ENCODE assay signal across 1 cellular context in the genomic region with DNA sequence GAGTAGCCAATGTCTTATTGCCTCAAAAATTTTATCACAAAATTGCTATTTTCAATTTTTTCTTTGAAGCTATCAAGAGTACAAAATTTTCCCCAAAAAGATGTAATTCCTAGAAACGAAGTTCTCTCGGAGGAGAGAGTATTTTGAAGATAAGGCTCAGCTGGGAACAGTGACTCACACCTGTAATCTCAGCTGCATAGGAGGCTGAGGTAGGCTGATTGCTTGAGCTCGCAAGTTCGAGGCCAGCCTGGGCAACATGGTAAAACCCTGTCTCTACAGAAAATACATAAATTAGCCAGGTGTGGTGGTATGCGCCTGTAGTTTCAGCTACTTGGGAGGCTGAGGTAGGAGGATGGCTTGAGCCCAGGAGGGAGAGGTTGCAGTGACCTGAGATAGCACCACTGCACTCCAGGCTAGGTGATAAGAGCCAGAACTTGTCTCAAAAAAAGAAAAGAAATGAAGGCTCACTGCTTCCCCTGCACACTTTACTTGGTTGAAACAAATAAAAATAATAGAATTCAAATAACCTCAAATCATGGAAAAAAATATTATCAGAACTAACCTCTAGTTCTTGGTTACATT.
A peak's percentile ranks its signal among the peaks of the same experiment; 100 is the strongest.
TF ChIP-seq lines count a peak whose summit lies in the region.

No MANE protein-coding gene starts in this region.

TF ChIP-seq in HEK293, 187 proteins besides CTCF, POLR2A, EP300 and RAD21:
- TF ChIP-seq, protein P1, sequence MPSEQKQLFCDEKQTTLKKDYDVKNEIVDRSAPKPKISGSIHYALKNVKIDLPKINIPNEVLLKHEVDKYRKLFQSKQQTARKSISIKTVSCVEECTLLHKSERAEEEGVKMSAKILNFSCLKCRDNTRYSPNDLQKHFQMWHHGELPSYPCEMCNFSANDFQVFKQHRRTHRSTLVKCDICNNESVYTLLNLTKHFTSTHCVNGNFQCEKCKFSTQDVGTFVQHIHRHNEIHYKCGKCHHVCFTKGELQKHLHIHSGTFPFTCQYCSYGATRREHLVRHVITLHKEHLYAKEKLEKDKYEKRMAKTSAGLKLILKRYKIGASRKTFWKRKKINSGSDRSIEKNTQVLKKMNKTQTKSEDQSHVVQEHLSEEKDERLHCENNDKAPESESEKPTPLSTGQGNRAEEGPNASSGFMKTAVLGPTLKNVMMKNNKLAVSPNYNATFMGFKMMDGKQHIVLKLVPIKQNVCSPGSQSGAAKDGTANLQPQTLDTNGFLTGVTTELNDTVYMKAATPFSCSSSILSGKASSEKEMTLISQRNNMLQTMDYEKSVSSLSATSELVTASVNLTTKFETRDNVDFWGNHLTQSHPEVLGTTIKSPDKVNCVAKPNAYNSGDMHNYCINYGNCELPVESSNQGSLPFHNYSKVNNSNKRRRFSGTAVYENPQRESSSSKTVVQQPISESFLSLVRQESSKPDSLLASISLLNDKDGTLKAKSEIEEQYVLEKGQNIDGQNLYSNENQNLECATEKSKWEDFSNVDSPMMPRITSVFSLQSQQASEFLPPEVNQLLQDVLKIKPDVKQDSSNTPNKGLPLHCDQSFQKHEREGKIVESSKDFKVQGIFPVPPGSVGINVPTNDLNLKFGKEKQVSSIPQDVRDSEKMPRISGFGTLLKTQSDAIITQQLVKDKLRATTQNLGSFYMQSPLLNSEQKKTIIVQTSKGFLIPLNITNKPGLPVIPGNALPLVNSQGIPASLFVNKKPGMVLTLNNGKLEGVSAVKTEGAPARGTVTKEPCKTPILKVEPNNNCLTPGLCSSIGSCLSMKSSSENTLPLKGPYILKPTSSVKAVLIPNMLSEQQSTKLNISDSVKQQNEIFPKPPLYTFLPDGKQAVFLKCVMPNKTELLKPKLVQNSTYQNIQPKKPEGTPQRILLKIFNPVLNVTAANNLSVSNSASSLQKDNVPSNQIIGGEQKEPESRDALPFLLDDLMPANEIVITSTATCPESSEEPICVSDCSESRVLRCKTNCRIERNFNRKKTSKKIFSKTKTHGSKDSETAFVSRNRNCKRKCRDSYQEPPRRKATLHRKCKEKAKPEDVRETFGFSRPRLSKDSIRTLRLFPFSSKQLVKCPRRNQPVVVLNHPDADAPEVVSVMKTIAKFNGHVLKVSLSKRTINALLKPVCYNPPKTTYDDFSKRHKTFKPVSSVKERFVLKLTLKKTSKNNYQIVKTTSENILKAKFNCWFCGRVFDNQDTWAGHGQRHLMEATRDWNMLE (tag by site-specific recombination; conservative IDR thresholded peaks at IDR 0.05; ENCODE audit: low read depth), result no peak
- TF ChIP-seq ZBTB8A (tag by site-specific recombination; IDR thresholded peaks at IDR 0.05) (0 out of 2 replicates have a peak, but pooled peaks have one; percentile 21), ZSCAN23 (tag by site-specific recombination; IDR thresholded peaks at IDR 0.05) (no peak), ZNF335 (tag by site-specific recombination; conservative IDR thresholded peaks at IDR 0.05) (no peak), GFI1B (tag by site-specific recombination; IDR thresholded peaks at IDR 0.05) (peak; percentile 47; the same call in 1 of the 2 replicates)
